15 cellular contexts compared by ENCODE assay signal in the genomic region with DNA sequence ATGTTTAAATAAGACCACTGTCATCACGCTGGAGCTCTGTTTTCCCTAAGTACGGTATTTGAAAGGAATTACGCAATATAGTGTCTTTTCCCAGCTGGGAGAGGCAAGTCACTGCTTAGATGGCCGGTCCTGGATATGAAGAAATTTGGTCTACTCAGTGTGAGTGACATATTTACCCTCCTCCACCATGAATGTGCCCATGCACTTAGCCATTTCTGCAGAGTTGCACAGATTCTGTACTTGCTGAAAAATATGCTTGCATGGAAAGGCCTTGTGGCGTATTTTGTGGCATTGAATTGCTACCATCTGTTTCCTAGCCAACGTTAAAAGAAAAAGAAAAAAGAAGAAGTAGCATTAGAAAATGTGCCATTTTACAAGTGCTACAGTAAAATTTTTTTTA.
DNase-seq lines count a peak whose midpoint lies in the region; ATAC-seq and TF ChIP-seq lines count a peak whose summit lies in the region.
"Had no signal": no experiment of that assay in that cellular context is flagged by ENCODE, and none has a peak within 500 bp of the region (broad histone marks: within the 10 kb centered on the region; RNA-seq: fewer than 3 reads in every experiment).

No MANE protein-coding gene starts in this region.

- H3K36me3 ChIP-seq in breast epithelium = no peaks in the 10 kb centered on the region
- H3K36me3 ChIP-seq in left ventricle myocardium inferior = no peaks in the 10 kb centered on the region
- H3K36me3 ChIP-seq in tibial nerve = no peaks in the 10 kb centered on the region
- H3K36me3 ChIP-seq in SJCRH30 = no peaks in the 10 kb centered on the region
- H3K36me3 ChIP-seq: neutrophil, SJSA1 had no signal

- TF ChIP-seq EP300 in tibial nerve (IDR thresholded peaks at IDR 0.05) = peak in 1 of 2 donors; percentile 66

- H3K27ac Mint-ChIP-seq in MCF 10A (ENCODE audit: low read depth, unreplicated experiment) = no peak overlapping the region

- H3K9me3 Mint-ChIP-seq in MCF 10A (ENCODE audit: unreplicated experiment) = no peaks in the 10 kb centered on the region

- POLR2A ChIA-PET in MCF 10A (lab: Yijun Ruan, JAX) = interaction anchor here (1.3 to 1.6 kb wide), 2 partner anchors 20 to 71 kb away, joined by 3 to 5 read pairs; no protein-coding TSS in a partner anchor

- H3K4me3 Mint-ChIP-seq in MCF 10A (ENCODE audit: unreplicated experiment) = no peak overlapping the region

- H3K4me1 ChIP-seq in breast epithelium (no peaks in the 10 kb centered on the region), left ventricle myocardium inferior (no peaks in the 10 kb centered on the region), tibial nerve (peaks cover 0 to 41% (median 11%) of the 10 kb centered on the region in 4 donors), SJCRH30 (no peaks in the 10 kb centered on the region)
- H3K4me1 ChIP-seq: SJSA1 had no signal

- peak; percentile 57 for DNase-seq in MCF 10A (ENCODE audit: unreplicated experiment)
- no peak for DNase-seq in breast epithelium (ENCODE audit: low spot score in 2 of 2)
- DNase-seq in left ventricle myocardium inferior = no peak
- DNase-seq in tibial nerve (ENCODE audit: low spot score in 2 of 2) = peak in 1 of 2 donors; percentile 8
- no peak for DNase-seq in SJCRH30
- no peak for DNase-seq in midbrain (lab: John Stamatoyannopoulos, UW)
- DNase-seq: activated CD8-positive, alpha-beta memory T cell treated with anti-CD3 and anti-CD28 coated beads for 24 hours; activated naive CD4-positive, alpha-beta T cell treated with Interleukin-2 at 50 U/mL for 16 hours; central memory CD4-positive, alpha-beta T cell; NCI-H2081 treated with DMSO at 0.1 percent for 48 hours had no signal

- H3K27ac ChIP-seq in breast epithelium (no peak overlapping the region), angular gyrus (ENCODE audit: low read depth, low read length) (peak overlapping the region; percentile 16), left ventricle myocardium inferior (replicated peaks) (peak overlapping the region; percentile 62), tibial nerve (peak overlapping the region in 3 of 4 donors; percentile 35 to 70 (median 69)), SJCRH30 (no peak overlapping the region)
- H3K27ac ChIP-seq: epithelial cell of prostate, neutrophil, SJSA1 had no signal

- H3K4me3 ChIP-seq in breast epithelium = no peak overlapping the region
- no peak overlapping the region for H3K4me3 ChIP-seq in left ventricle myocardium inferior
- peak overlapping the region in 2 of 4 donors; percentile 0 to 6 for H3K4me3 ChIP-seq in tibial nerve
- H3K4me3 ChIP-seq in SJCRH30 = no peak overlapping the region
- H3K4me3 ChIP-seq: SJSA1 had no signal

- H3K27me3 ChIP-seq in breast epithelium (no peaks in the 10 kb centered on the region), left ventricle myocardium inferior (ENCODE audit: low read depth) (no peaks in the 10 kb centered on the region), tibial nerve (no peaks in the 10 kb centered on the region), SJCRH30 (no peaks in the 10 kb centered on the region)
- H3K27me3 ChIP-seq: neutrophil, SJSA1 had no signal

- TF ChIP-seq CTCF in MCF 10A (IDR thresholded peaks at IDR 0.05; ENCODE audit: unreplicated experiment) (no peak), breast epithelium (IDR thresholded peaks at IDR 0.05) (no peak), left ventricle myocardium inferior (IDR thresholded peaks at IDR 0.05; ENCODE audit: borderline replicate concordance) (no peak), tibial nerve (IDR thresholded peaks at IDR 0.05) (no peak)

- ATAC-seq in GM19395 (IDR thresholded peaks at IDR 0.05; ENCODE audit: unreplicated experiment) = no peak

- intact Hi-C loops in MCF 10A (cut with micrococcal nuclease) (no loop called here), breast epithelium (cut with DNase I; ENCODE audit: low total_unique reads) (no loop called here), left ventricle myocardium inferior (cut with micrococcal nuclease) (no loop called here)

- BruUV-seq in MCF 10A (replicated peaks; lab: Mats Ljungman, UMichigan) = no TSS peak

- TF ChIP-seq POLR2A in breast epithelium (IDR thresholded peaks at IDR 0.05) = no peak
- TF ChIP-seq POLR2A in tibial nerve (IDR thresholded peaks at IDR 0.05) = no peak

- H3K36me3 Mint-ChIP-seq in MCF 10A (ENCODE audit: insufficient read depth, unreplicated experiment) = no peaks in the 10 kb centered on the region

- CTCF ChIA-PET in MCF 10A (lab: Yijun Ruan, JAX) = interaction anchor here (0.6 to 1.2 kb wide), 3 partner anchors 26 to 513 kb away, joined by 3 to 4 read pairs (median 3); no protein-coding TSS in a partner anchor

- no peaks in the 10 kb centered on the region for H3K9me3 ChIP-seq in breast epithelium
- no peaks in the 10 kb centered on the region for H3K9me3 ChIP-seq in left ventricle myocardium inferior (replicated peaks)
- no peaks in the 10 kb centered on the region for H3K9me3 ChIP-seq in tibial nerve
- H3K9me3 ChIP-seq in SJCRH30 (replicated peaks) = no peaks in the 10 kb centered on the region
- H3K9me3 ChIP-seq: neutrophil, SJSA1 had no signal

- no peaks in the 10 kb centered on the region for H3K27me3 Mint-ChIP-seq in MCF 10A (ENCODE audit: insufficient read depth, unreplicated experiment)

- 32 to 47% methylated on average over 6 of the region's 6 CpGs for WGBS in tibial nerve, 2 donors

- H3K4me1 Mint-ChIP-seq in MCF 10A (ENCODE audit: insufficient read depth, unreplicated experiment) = peaks cover 2% of the 10 kb centered on the region

Comparison
In these comparisons a context has a peak if more than half of its experiments do, and no peak if none do; other contexts are left out.
1. H3K27ac ChIP-seq: peak in angular gyrus (single experiment), left ventricle myocardium inferior (single experiment) and tibial nerve (3 of 4); none in breast epithelium (0 of 2) and SJCRH30 (single experiment).